In the genomic region with DNA sequence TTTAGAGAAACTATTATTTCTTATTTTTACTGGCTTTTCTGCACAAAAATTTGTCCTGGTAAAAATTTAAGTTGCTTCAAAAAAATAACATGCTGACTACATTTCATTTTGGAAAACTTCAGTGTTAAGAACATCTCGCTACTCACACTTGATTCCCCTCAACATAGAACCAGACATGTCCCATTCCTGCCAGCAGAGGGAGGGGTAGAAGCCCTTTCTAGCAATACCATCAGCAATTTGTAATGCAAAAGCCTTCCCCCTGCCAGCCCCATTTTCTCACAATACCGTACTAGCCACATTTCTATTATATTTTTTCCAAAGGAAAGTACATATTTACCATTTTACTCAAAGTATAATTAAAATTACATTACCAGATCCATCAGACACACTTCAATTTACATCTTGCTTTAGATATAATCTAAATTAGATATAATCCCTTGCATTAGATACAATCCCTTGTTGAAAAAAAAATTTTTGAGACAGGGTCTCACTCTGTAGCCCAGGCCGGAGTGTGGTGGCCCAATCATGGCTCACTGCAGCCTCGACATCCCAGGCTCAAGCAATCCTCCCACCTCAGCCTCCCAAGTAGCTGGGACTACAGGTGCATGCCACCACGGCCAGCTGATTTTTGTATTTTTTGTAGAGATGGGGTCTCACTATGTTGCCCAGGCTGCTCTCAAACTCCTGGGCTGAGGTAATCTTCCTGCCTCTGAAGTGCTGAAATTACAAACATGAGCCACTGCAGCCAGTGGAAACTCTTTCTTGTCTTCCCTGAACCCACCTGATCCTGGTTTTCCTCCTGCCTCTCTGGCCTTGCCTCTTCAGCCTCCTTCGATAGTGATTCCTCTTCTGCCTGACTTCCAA, we compare ENCODE assay signal across 8 cellular contexts. TPM values are rescaled to one million over a fixed set of nuclear protein-coding genes. Genes with fewer than 3 reads are reported as not detected.
DNase-seq lines count a peak whose midpoint lies in the region; ATAC-seq and TF ChIP-seq lines count a peak whose summit lies in the region.

No MANE protein-coding gene starts in this region.

- no peak overlapping the region for H3K27ac ChIP-seq in RWPE1
- no peak overlapping the region for H3K27ac ChIP-seq in coronary artery
- H3K27ac ChIP-seq in liver (ENCODE audit: low read depth in 1 of 2, low read length in 2 of 2) = no peak overlapping the region
- no peak overlapping the region for H3K27ac ChIP-seq in tibial nerve

- WGBS in liver = 64% methylated on average over 6 of the region's 6 CpGs
- WGBS in tibial nerve, 2 donors = 56 to 72% methylated on average over 6 of the region's 6 CpGs

- H3K36me3 ChIP-seq in BJ (ENCODE audit: control insufficient read depth, insufficient read depth, low read length) (no peaks in the 10 kb centered on the region), liver (ENCODE audit: control insufficient read depth in 4 of 4, insufficient read depth in 3 of 4, low read depth in 1 of 4, low read length in 3 of 4) (no peaks in the 10 kb centered on the region), tibial nerve (peaks cover 0 to 8% (median 0%) of the 10 kb centered on the region in 3 donors)

- TF ChIP-seq CTCF in BJ (IDR thresholded peaks at IDR 0.05; ENCODE audit: insufficient read depth, low read depth, low read length) = peak; percentile 83
- peak; percentile 63 for TF ChIP-seq CTCF in RWPE1 (conservative IDR thresholded peaks at IDR 0.05; ENCODE audit: low read depth)
- peak; percentile 60 for TF ChIP-seq CTCF in coronary artery (IDR thresholded peaks at IDR 0.05)
- peak; percentile 82 for TF ChIP-seq CTCF in liver (IDR thresholded peaks at IDR 0.05; ENCODE audit: low read depth, low read length, missing input control)
- TF ChIP-seq CTCF in tibial nerve (IDR thresholded peaks at IDR 0.05) = peak; percentile 58 to 69 (median 63)

- H3K4me1 ChIP-seq in liver (ENCODE audit: control insufficient read depth in 4 of 4, insufficient read depth in 4 of 4, low read length in 3 of 4) (peaks cover 0 to 3% (median 0%) of the 10 kb centered on the region in 4 donors), tibial nerve (peaks cover 0 to 9% (median 0%) of the 10 kb centered on the region in 4 donors)

- CTCF ChIA-PET in BJ (lab: Yijun Ruan, JAX) (interaction anchor here (0.7 to 1.3 kb wide), 4 partner anchors 9 to 41 kb away, joined by 3 to 4 read pairs (median 4); no protein-coding TSS in a partner anchor), RWPE1 (lab: Yijun Ruan, JAX) (interaction anchor here (0.6 to 0.7 kb wide), 7 partner anchors 53 to 810 kb away, joined by 3 to 6 read pairs (median 3); no protein-coding TSS in a partner anchor)

- H3K4me3 ChIP-seq in BJ (ENCODE audit: low read depth, low read length) (no peak overlapping the region), coronary artery (no peak overlapping the region), liver (ENCODE audit: low read depth in 1 of 3, low read length in 3 of 3) (no peak overlapping the region), tibial nerve (no peak overlapping the region)

- TF ChIP-seq RAD21 in liver (IDR thresholded peaks at IDR 0.05) = peak; percentile 78 to 90

- no peak for TF ChIP-seq POLR2A in tibial nerve (IDR thresholded peaks at IDR 0.05)

- TF ChIP-seq EP300 in tibial nerve (IDR thresholded peaks at IDR 0.05) = no peak

- H3K9me3 ChIP-seq in liver (ENCODE audit: control insufficient read depth in 4 of 4, low read length in 3 of 4) = no peaks in the 10 kb centered on the region
- H3K9me3 ChIP-seq in tibial nerve = peaks cover 0 to 12% (median 5%) of the 10 kb centered on the region in 4 donors

- H3K27me3 ChIP-seq in BJ (ENCODE audit: control insufficient read depth, insufficient read depth, low read length) (no peaks in the 10 kb centered on the region), liver (ENCODE audit: control insufficient read depth in 4 of 4, insufficient read depth in 4 of 4, low read length in 3 of 4) (no peaks in the 10 kb centered on the region), tibial nerve (no peaks in the 10 kb centered on the region)

- POLR2A ChIA-PET in BJ (lab: Charles Lee) (no interaction called here), RWPE1 (lab: Yijun Ruan, JAX; ENCODE audit: low non-redundant PET) (no interaction called here)

- ATAC-seq in GM18498 (IDR thresholded peaks at IDR 0.05; ENCODE audit: unreplicated experiment) = peak; percentile 80
- ATAC-seq in HG03520 (IDR thresholded peaks at IDR 0.05; ENCODE audit: unreplicated experiment) = peak; percentile 89
- no peak for ATAC-seq in GM21825 (IDR thresholded peaks at IDR 0.05; ENCODE audit: unreplicated experiment)

- DNase-seq in BJ (ENCODE audit: low read depth) (peak; percentile 10), RWPE1 (ENCODE audit: low spot score) (peak; percentile 70), coronary artery (ENCODE audit: low spot score) (no peak), tibial nerve (ENCODE audit: low spot score in 2 of 2) (peak; percentile 64 to 90)

- no peak overlapping the region for H3K9ac ChIP-seq in liver (ENCODE audit: low read depth in 1 of 2, low read length in 2 of 2)

TF ChIP-seq in liver, 16 proteins besides CTCF, POLR2A, EP300 and RAD21:
- no peak for TF ChIP-seq GABPA (IDR thresholded peaks at IDR 0.05 in 1 of 2, conservative IDR thresholded peaks at IDR 0.05 in 1 of 2)
- TF ChIP-seq, protein P1, sequence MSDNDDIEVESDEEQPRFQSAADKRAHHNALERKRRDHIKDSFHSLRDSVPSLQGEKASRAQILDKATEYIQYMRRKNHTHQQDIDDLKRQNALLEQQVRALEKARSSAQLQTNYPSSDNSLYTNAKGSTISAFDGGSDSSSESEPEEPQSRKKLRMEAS (IDR thresholded peaks at IDR 0.05) = no peak
- TF ChIP-seq NR2F2 (IDR thresholded peaks at IDR 0.05) = no peak
- TF ChIP-seq, protein P2, sequence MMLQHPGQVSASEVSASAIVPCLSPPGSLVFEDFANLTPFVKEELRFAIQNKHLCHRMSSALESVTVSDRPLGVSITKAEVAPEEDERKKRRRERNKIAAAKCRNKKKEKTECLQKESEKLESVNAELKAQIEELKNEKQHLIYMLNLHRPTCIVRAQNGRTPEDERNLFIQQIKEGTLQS (IDR thresholded peaks at IDR 0.05) = no peak
- no peak for TF ChIP-seq JUND (IDR thresholded peaks at IDR 0.05)
- TF ChIP-seq HNF4A (conservative IDR thresholded peaks at IDR 0.05) = no peak
- TF ChIP-seq SP1 (IDR thresholded peaks at IDR 0.05) = no peak
- no peak for TF ChIP-seq FOXA1 (IDR thresholded peaks at IDR 0.05)
- no peak for TF ChIP-seq YY1 (IDR thresholded peaks at IDR 0.05)
- no peak for TF ChIP-seq EGR1 (IDR thresholded peaks at IDR 0.05; ENCODE audit: low read depth in 2 of 2)
- TF ChIP-seq RXRA (IDR thresholded peaks at IDR 0.05) = no peak
- TF ChIP-seq TAF1 (conservative IDR thresholded peaks at IDR 0.05) = no peak
- no peak for TF ChIP-seq FOXA2 (IDR thresholded peaks at IDR 0.05)
- TF ChIP-seq HNF4G (IDR thresholded peaks at IDR 0.05) = no peak

RNA-seq across cellular contexts. Expression of a gene that starts 39.6 kb away (rescaled TPM):
- polyA plus RNA-seq in BJ (2011; rRNA removed) (2.7 and 3.5 TPM in 2 replicates), liver (10 to 100 TPM; 14.8 to 33.4 TPM)
- 0.85 and 1.6 TPM in 2 replicates for polyA minus RNA-seq in BJ (2011; rRNA and poly(A)+ RNA removed)
- total RNA-seq in liver (10 to 100 TPM in 1 of 2 donors, 1 to 10 TPM in 1; 5.6 to 14.6 TPM), tibial nerve (1 to 10 TPM; 2.7 to 4.6 (median 3.0) TPM)

RNA-seq across cellular contexts. Expression of a gene that starts 45.2 kb away (rescaled TPM):
- polyA plus RNA-seq in BJ (2011; rRNA removed) = 0.10 and 0.15 TPM in 2 replicates
- 0.52 and 0.82 TPM in 2 replicates for polyA minus RNA-seq in BJ (2011; rRNA and poly(A)+ RNA removed)
- under 1 TPM; 0.61 to 0.75 TPM for total RNA-seq in liver
- polyA plus RNA-seq in liver = under 1 TPM; 0.16 to 0.36 TPM
- 10 to 100 TPM; 31.2 to 44.0 (median 34.5) TPM for total RNA-seq in tibial nerve

Comparison
In these comparisons a context has a peak if more than half of its experiments do, and no peak if none do; other contexts are left out.
1. RNA of a gene that starts 45.2 kb away (total RNA-seq): 31.2 to 44.0 TPM in tibial nerve; 0.61 to 0.75 TPM in liver; every median in the first group is over 10 times any median in the second.
2. Peak in every context shown above with its lines, with median percentiles within 50 percentile points of each other: CTCF ChIP-seq.